Comparison of ENCODE assay signal across 10 cellular contexts in the genomic region with DNA sequence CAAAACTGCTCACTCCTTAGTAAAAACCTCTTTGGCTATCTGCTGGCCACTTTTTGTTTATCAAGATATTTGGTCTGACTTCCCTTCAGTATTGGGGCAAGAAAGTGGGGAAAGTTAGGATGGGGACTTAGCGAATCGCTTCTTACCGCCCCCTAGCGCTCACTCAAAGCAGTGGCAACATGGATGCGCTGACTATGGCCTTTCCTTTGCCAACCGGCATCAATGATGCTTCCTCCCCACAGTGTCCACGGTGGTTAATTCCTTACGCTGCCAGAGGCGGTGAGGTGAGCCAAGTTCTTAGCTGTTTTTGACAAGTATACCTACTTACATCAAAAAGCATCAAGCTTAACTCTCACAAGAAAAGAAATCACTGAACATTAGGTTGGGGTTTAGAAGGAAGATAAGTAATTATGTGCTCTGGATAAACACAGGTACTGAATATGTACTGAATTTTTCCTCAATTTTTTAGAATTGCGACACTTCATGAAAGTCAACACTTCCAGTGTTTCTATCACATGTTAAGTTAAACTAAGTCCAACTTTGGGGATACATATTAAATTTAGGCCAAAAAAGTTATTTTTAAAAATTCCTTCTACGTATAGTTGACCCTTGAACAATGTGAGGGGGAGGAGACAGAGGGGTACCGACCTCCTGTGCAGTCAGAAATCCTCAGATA.
DNase-seq lines count a peak whose midpoint lies in the region; ATAC-seq and TF ChIP-seq lines count a peak whose summit lies in the region.
"Had no signal": no experiment of that assay in that cellular context is flagged by ENCODE, and none has a peak within 500 bp of the region (broad histone marks: within the 10 kb centered on the region; RNA-seq: fewer than 3 reads in every experiment).

No MANE protein-coding gene starts in this region.

- peak; percentile 20 for DNase-seq in activated CD4-positive, alpha-beta T cell treated with anti-CD3 and anti-CD28 coated beads for 36 hours
- no peak for DNase-seq in activated CD4-positive, alpha-beta T cell treated with anti-CD3 and anti-CD28 coated beads, Interleukin-2, amount 10 ng/mL, durations not matched to agents 24 days and 14 days
- DNase-seq in NAMALWA (ENCODE audit: low spot score) (peak; percentile 6), epithelial cell of esophagus (ENCODE audit: low read depth) (peak; percentile 70), progenitor cell of endocrine pancreas (ENCODE audit: low spot score, unreplicated experiment) (no peak), GM10248 (ENCODE audit: extremely low spot score) (no peak), GF-D8 (lab: John Stamatoyannopoulos, UW) (no peak), NCI-H1092 (lab: John Stamatoyannopoulos, UW) (no peak)
- DNase-seq: amniotic stem cell; CD8-positive, alpha-beta T cell had no signal

- POLR2A ChIA-PET in activated CD4-positive, alpha-beta T cell treated with anti-CD3 and anti-CD28 coated beads for 36 hours (lab: Charles Lee) = no interaction called here
- POLR2A ChIA-PET in GM10248 (lab: Yijun Ruan, JAX) = no interaction called here

- H3K9me3 Mint-ChIP-seq in activated CD4-positive, alpha-beta T cell treated with anti-CD3 and anti-CD28 coated beads for 36 hours (ENCODE audit: low read depth) = no peaks in the 10 kb centered on the region
- H3K9me3 Mint-ChIP-seq in activated CD4-positive, alpha-beta T cell treated with anti-CD3 and anti-CD28 coated beads, Interleukin-2, amount 10 ng/mL, durations not matched to agents 24 days and 14 days = no peaks in the 10 kb centered on the region
- peaks cover 3% of the 10 kb centered on the region for H3K9me3 Mint-ChIP-seq in progenitor cell of endocrine pancreas (ENCODE audit: low read depth)
- H3K9me3 Mint-ChIP-seq: CD8-positive, alpha-beta T cell had no signal

- intact Hi-C loops in activated CD4-positive, alpha-beta T cell treated with anti-CD3 and anti-CD28 coated beads for 36 hours (cut with DNase I, micrococcal nuclease) = loop anchor here in 1 of 2 experiments (5.0 kb wide), 1 partner anchor 46 kb away; no protein-coding TSS in a partner anchor
- intact Hi-C loops in activated CD4-positive, alpha-beta T cell treated with anti-CD3 and anti-CD28 coated beads, Interleukin-2, amount 10 ng/mL, durations not matched to agents 24 days and 14 days (cut with micrococcal nuclease) = no loop called here

- H3K27me3 Mint-ChIP-seq in activated CD4-positive, alpha-beta T cell treated with anti-CD3 and anti-CD28 coated beads for 36 hours = no peaks in the 10 kb centered on the region
- peaks cover 17% of the 10 kb centered on the region for H3K27me3 Mint-ChIP-seq in activated CD4-positive, alpha-beta T cell treated with anti-CD3 and anti-CD28 coated beads, Interleukin-2, amount 10 ng/mL, durations not matched to agents 24 days and 14 days
- peaks cover 6% of the 10 kb centered on the region for H3K27me3 Mint-ChIP-seq in progenitor cell of endocrine pancreas

- no peak for ATAC-seq in activated CD4-positive, alpha-beta T cell treated with anti-CD3 and anti-CD28 coated beads for 36 hours

- H3K36me3 Mint-ChIP-seq in activated CD4-positive, alpha-beta T cell treated with anti-CD3 and anti-CD28 coated beads for 36 hours (ENCODE audit: low read depth) = no peaks in the 10 kb centered on the region
- H3K36me3 Mint-ChIP-seq in activated CD4-positive, alpha-beta T cell treated with anti-CD3 and anti-CD28 coated beads, Interleukin-2, amount 10 ng/mL, durations not matched to agents 24 days and 14 days (ENCODE audit: low read depth) = no peaks in the 10 kb centered on the region
- no peaks in the 10 kb centered on the region for H3K36me3 Mint-ChIP-seq in progenitor cell of endocrine pancreas (ENCODE audit: insufficient read depth)
- H3K36me3 Mint-ChIP-seq: CD8-positive, alpha-beta T cell had no signal

- peak; percentile 70 for TF ChIP-seq CTCF in epithelial cell of esophagus (IDR thresholded peaks at IDR 0.05; ENCODE audit: insufficient read depth, low read depth, low read length, missing control alignments)
- TF ChIP-seq CTCF in progenitor cell of endocrine pancreas (IDR thresholded peaks at IDR 0.05; ENCODE audit: unreplicated experiment) = peak; percentile 65
- TF ChIP-seq CTCF in GM10248 (IDR thresholded peaks at IDR 0.05; ENCODE audit: control extremely low read depth, extremely low read depth, low read depth, missing control alignments) = no peak

- H3K4me1 Mint-ChIP-seq in activated CD4-positive, alpha-beta T cell treated with anti-CD3 and anti-CD28 coated beads for 36 hours = peaks cover 45% of the 10 kb centered on the region
- H3K4me1 Mint-ChIP-seq in activated CD4-positive, alpha-beta T cell treated with anti-CD3 and anti-CD28 coated beads, Interleukin-2, amount 10 ng/mL, durations not matched to agents 24 days and 14 days = peaks cover 37% of the 10 kb centered on the region
- peaks cover 5% of the 10 kb centered on the region for H3K4me1 Mint-ChIP-seq in progenitor cell of endocrine pancreas (ENCODE audit: low read depth)

- no peak overlapping the region for H3K4me3 Mint-ChIP-seq in activated CD4-positive, alpha-beta T cell treated with anti-CD3 and anti-CD28 coated beads for 36 hours
- H3K4me3 Mint-ChIP-seq in activated CD4-positive, alpha-beta T cell treated with anti-CD3 and anti-CD28 coated beads, Interleukin-2, amount 10 ng/mL, durations not matched to agents 24 days and 14 days = no peak overlapping the region
- no peak overlapping the region for H3K4me3 Mint-ChIP-seq in progenitor cell of endocrine pancreas (ENCODE audit: low read depth)
- H3K4me3 Mint-ChIP-seq: CD8-positive, alpha-beta T cell had no signal

- no peak overlapping the region for H3K27ac Mint-ChIP-seq in activated CD4-positive, alpha-beta T cell treated with anti-CD3 and anti-CD28 coated beads for 36 hours
- no peak overlapping the region for H3K27ac Mint-ChIP-seq in activated CD4-positive, alpha-beta T cell treated with anti-CD3 and anti-CD28 coated beads, Interleukin-2, amount 10 ng/mL, durations not matched to agents 24 days and 14 days
- peak overlapping the region; percentile 33 for H3K27ac Mint-ChIP-seq in progenitor cell of endocrine pancreas
- H3K27ac Mint-ChIP-seq: CD8-positive, alpha-beta T cell had no signal

- H3K4me3 ChIP-seq in epithelial cell of esophagus (ENCODE audit: low read length) = no peak overlapping the region

- CTCF ChIA-PET in activated CD4-positive, alpha-beta T cell treated with anti-CD3 and anti-CD28 coated beads for 36 hours (lab: Charles Lee) = no interaction called here
- CTCF ChIA-PET in GM10248 (lab: Yijun Ruan, JAX) = no interaction called here

Comparison
In these comparisons a context has a peak if more than half of its experiments do, and no peak if none do; other contexts are left out.
1. DNase-seq: peak in activated CD4-positive, alpha-beta T cell treated with anti-CD3 and anti-CD28 coated beads for 36 hours (single experiment), NAMALWA (single experiment) and epithelial cell of esophagus (single experiment); none in activated CD4-positive, alpha-beta T cell treated with anti-CD3 and anti-CD28 coated beads, Interleukin-2, amount 10 ng/mL, durations not matched to agents 24 days and 14 days (single experiment), progenitor cell of endocrine pancreas (single experiment), GM10248 (single experiment), GF-D8 (single experiment) and NCI-H1092 (single experiment).